31 cellular contexts compared by ENCODE assay signal in the genomic region with DNA sequence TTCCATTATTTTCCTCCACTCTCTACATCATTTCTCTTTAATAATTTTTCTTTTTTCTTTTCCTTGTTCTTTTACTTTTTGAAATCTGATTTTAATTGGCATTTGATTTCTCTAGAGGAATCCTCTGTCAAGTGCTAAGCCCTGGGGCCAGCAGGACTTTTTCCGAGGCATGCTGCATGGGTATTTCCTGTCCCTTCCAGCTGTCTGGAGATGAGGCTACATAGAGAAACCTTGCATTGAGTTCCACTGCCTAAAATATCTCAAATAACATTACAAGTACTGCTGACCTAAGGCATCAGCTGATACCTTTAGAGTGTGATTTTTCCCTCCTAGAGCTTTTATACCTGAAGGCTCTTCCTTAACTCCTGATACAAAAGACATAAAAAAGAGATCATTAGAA. TPM values are rescaled to one million over a fixed set of nuclear protein-coding genes. Genes with fewer than 3 reads are reported as not detected.
DNase-seq lines count a peak whose midpoint lies in the region; ATAC-seq, FAIRE-seq and TF ChIP-seq lines count a peak whose summit lies in the region.
"Had no signal": no experiment of that assay in that cellular context is flagged by ENCODE, and none has a peak within 500 bp of the region (broad histone marks: within the 10 kb centered on the region; RNA-seq: fewer than 3 reads in every experiment).

No MANE protein-coding gene starts in this region.

- H3K4me1 Mint-ChIP-seq in neural crest cell = peaks cover 30% of the 10 kb centered on the region
- H3K4me1 Mint-ChIP-seq: central memory CD8-positive, alpha-beta T cell had no signal

- WGBS in A549 (ENCODE audit: missing lambda C conversion rate) = 75% methylated on average over 1 of the region's 1 CpG

- no peak overlapping the region for H3K27ac Mint-ChIP-seq in neural crest cell (ENCODE audit: unreplicated experiment)
- H3K27ac Mint-ChIP-seq: activated CD4-positive, alpha-beta memory T cell treated with anti-CD3 and anti-CD28 coated beads for 36 hours; activated naive CD8-positive, alpha-beta T cell treated with anti-CD3 and anti-CD28 coated beads, Interleukin-2, amount 10 ng/mL, durations not matched to agents 7 days and 5 days; CD8-positive, alpha-beta T cell had no signal

- no peak for TF ChIP-seq POLR2A in A549 (IDR thresholded peaks at IDR 0.05; ENCODE audit: low read length)

- no peak for ATAC-seq in A549
- no peak for ATAC-seq in HG02840 (IDR thresholded peaks at IDR 0.05; ENCODE audit: low FRiP score, unreplicated experiment)
- ATAC-seq: activated CD4-positive, CD25-positive, alpha-beta regulatory T cell treated with anti-CD3 and anti-CD28 coated beads, Interleukin-2, amount 50 U/mL, for 24 hours; CD8-positive, alpha-beta T cell; foreskin keratinocyte; left lung; sciatic nerve had no signal

- H3K27me3 Mint-ChIP-seq in neural crest cell (ENCODE audit: low read depth) = no peaks in the 10 kb centered on the region

- no peaks in the 10 kb centered on the region for H3K9me3 ChIP-seq in A549
- H3K9me3 ChIP-seq: left lung, tibial nerve had no signal

- no peak for TF ChIP-seq EP300 in A549 (IDR thresholded peaks at IDR 0.05)

- H3K9me3 Mint-ChIP-seq in neural crest cell = no peaks in the 10 kb centered on the region
- H3K9me3 Mint-ChIP-seq: activated CD4-positive, alpha-beta memory T cell treated with anti-CD3 and anti-CD28 coated beads for 36 hours; CD8-positive, alpha-beta T cell had no signal

- H3K4me1 ChIP-seq in A549 = peaks cover 37% of the 10 kb centered on the region; the same call in 2 of the 3 replicates

- TF ChIP-seq CTCF in A549 (IDR thresholded peaks at IDR 0.05) = no peak
- no peak for TF ChIP-seq CTCF in choroid plexus epithelial cell (conservative IDR thresholded peaks at IDR 0.05; ENCODE audit: low read depth, low read length)
- TF ChIP-seq CTCF in neural crest cell (conservative IDR thresholded peaks at IDR 0.05) = no peak

- POLR2A ChIA-PET in A549 (lab: Yijun Ruan, JAX) = no interaction called here

- H3K36me3 Mint-ChIP-seq in neural crest cell (ENCODE audit: low read depth) = peaks cover 11% of the 10 kb centered on the region
- H3K36me3 Mint-ChIP-seq: activated CD4-positive, alpha-beta memory T cell treated with anti-CD3 and anti-CD28 coated beads for 36 hours; CD8-positive, alpha-beta T cell had no signal

- no peak for TF ChIP-seq RAD21 in A549 (conservative IDR thresholded peaks at IDR 0.05 in 1 of 2, IDR thresholded peaks at IDR 0.05 in 1 of 2)

- H3K4me2 ChIP-seq in A549 = 0 out of 3 replicates have a peak overlapping the region, but pooled peaks have one; percentile 8

- no peak for FAIRE-seq in A549 (lab: Jason Lieb, UNC)

- no peak overlapping the region for H3K27ac ChIP-seq in A549
- H3K27ac ChIP-seq: foreskin keratinocyte, left lung, tibial nerve had no signal

- peak overlapping the region; percentile 33 for H3K4me3 Mint-ChIP-seq in neural crest cell
- H3K4me3 Mint-ChIP-seq: activated CD4-positive, alpha-beta memory T cell treated with anti-CD3 and anti-CD28 coated beads for 36 hours; activated naive CD8-positive, alpha-beta T cell treated with anti-CD3 and anti-CD28 coated beads, Interleukin-2, amount 10 ng/mL, durations not matched to agents 7 days and 5 days; CD8-positive, alpha-beta T cell; central memory CD8-positive, alpha-beta T cell had no signal

- CTCF ChIA-PET in A549 (lab: Yijun Ruan, JAX) = interaction anchor here (1.2 to 1.3 kb wide), 2 partner anchors 10 to 131 kb away, joined by 3 read pairs; no protein-coding TSS in a partner anchor

- H3K4me3 ChIP-seq in A549 (no peak overlapping the region), choroid plexus epithelial cell (ENCODE audit: low read depth, low read length) (no peak overlapping the region)
- H3K4me3 ChIP-seq: left lung, tibial nerve had no signal

- DNase-seq in A549 (ENCODE audit: low read depth in 1 of 2, low spot score in 1 of 2) (no peak), M059J (ENCODE audit: low read depth) (peak; percentile 46), choroid plexus epithelial cell (ENCODE audit: low read depth) (peak; percentile 62), neural crest cell (ENCODE audit: low read depth, low spot score) (no peak), SW480 (ENCODE audit: low spot score) (no peak), MV-4-11 (lab: John Stamatoyannopoulos, UW) (no peak)
- DNase-seq in effector CD4-positive, alpha-beta T cell = no peak
- DNase-seq: 8988T; activated CD4-positive, alpha-beta memory T cell treated with anti-CD3 and anti-CD28 coated beads for 36 hours; activated effector memory CD4-positive, alpha-beta T cell treated with Interleukin-2 at 50 U/mL for 16 hours; activated naive CD8-positive, alpha-beta T cell treated with anti-CD3 and anti-CD28 coated beads, Interleukin-2, amount 10 ng/mL, durations not matched to agents 7 days and 5 days; activated T-cell treated with anti-CD3 and anti-CD28 coated beads for 4 hours; AML-193; CD8-positive, alpha-beta T cell; DMS 273 treated with DMSO at 0.1 percent for 48 hours; foreskin keratinocyte; Kasumi-1; left lung; midbrain; NCI-H1092; NCI-H2029; NCI-H226; OCI-M1; posterior cingulate gyrus; Right ventricle myocardium superior; T-helper 1 cell had no signal

TF ChIP-seq in A549, 52 proteins besides CTCF, POLR2A, EP300 and RAD21:
- TF ChIP-seq, protein P1, sequence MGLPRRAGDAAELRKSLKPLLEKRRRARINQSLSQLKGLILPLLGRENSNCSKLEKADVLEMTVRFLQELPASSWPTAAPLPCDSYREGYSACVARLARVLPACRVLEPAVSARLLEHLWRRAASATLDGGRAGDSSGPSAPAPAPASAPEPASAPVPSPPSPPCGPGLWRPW (IDR thresholded peaks at IDR 0.05) = no peak
- TF ChIP-seq KDM1A (IDR thresholded peaks at IDR 0.05; ENCODE audit: low read depth) (no peak), TFCP2L1 (CRISPR knock-in tag; IDR thresholded peaks at IDR 0.05) (no peak), EHF (CRISPR knock-in tag; IDR thresholded peaks at IDR 0.05) (no peak), HDAC2 (IDR thresholded peaks at IDR 0.05) (no peak), CBX8 (IDR thresholded peaks at IDR 0.05) (no peak), HOXA7 (CRISPR knock-in tag; IDR thresholded peaks at IDR 0.05) (no peak), FOSB (CRISPR knock-in tag; IDR thresholded peaks at IDR 0.05) (no peak)

RNA-seq across cellular contexts. Expression of a gene that starts 6.2 kb away (rescaled TPM):
- 20.0 and 22.3 TPM in 2 replicates for polyA plus RNA-seq in A549 (2011; rRNA removed)
- 4.9 and 5.0 TPM in 2 replicates for polyA plus RNA-seq in A549 (2012; cell fraction: cytosol; rRNA removed)
- 3.7 and 6.1 TPM in 2 replicates for polyA plus RNA-seq in A549 (2012; cell fraction: nucleus; rRNA removed)
- 4.7 to 9.9 TPM (median 5.7 TPM) in 3 replicates for polyA plus RNA-seq in A549 (2017; fragmentation: RNase III; extraction: RNeasy Plus Mini Kit Qiagen cat#74134 plus additional on column Dnase treatment)
- 40.8 and 46.5 TPM in 2 replicates for polyA minus RNA-seq in A549 (2011; rRNA and poly(A)+ RNA removed)
- 10.6 and 12.0 TPM in 2 replicates for total RNA-seq in M059J (2014; rRNA removed; shearing (Covaris generic))
- total RNA-seq in neural crest cell = 8.4 and 8.7 TPM in 2 replicates
- total RNA-seq: CD8-positive, alpha-beta T cell had no signal

Comparison
In these comparisons a context has a peak if more than half of its experiments do, and no peak if none do; other contexts are left out.
1. DNase-seq: peak in M059J (single experiment) and choroid plexus epithelial cell (single experiment); none in A549 (0 of 2), neural crest cell (single experiment), effector CD4-positive, alpha-beta T cell (single experiment), SW480 (single experiment) and MV-4-11 (single experiment).